ENCODE assay signal across 8 cellular contexts in genomic region chr1:41382531-41383090, GRCh38. TPM values are rescaled to one million over a fixed set of nuclear protein-coding genes. Genes with fewer than 3 reads are reported as not detected.
DNase-seq lines count a peak whose midpoint lies in the region; ATAC-seq and TF ChIP-seq lines count a peak whose summit lies in the region.

No MANE protein-coding gene starts in this region.

- H3K36me3 Mint-ChIP-seq in endothelial cell (ENCODE audit: low read depth, unreplicated experiment) = peaks cover 13% of the 10 kb centered on the region

- peaks cover 34% of the 10 kb centered on the region for H3K27me3 Mint-ChIP-seq in endothelial cell (ENCODE audit: unreplicated experiment)

- CTCF ChIA-PET in AG04450 (lab: Charles Lee) = no interaction called here

- H3K9me3 Mint-ChIP-seq in endothelial cell (ENCODE audit: unreplicated experiment) = no peaks in the 10 kb centered on the region

- H3K27ac ChIP-seq in AG04450 (ENCODE audit: low read depth, low read length) = no peak overlapping the region

- peaks cover 59% of the 10 kb centered on the region for H3K27me3 ChIP-seq in AG04450 (ENCODE audit: control insufficient read depth, insufficient read depth, low read length)
- no peaks in the 10 kb centered on the region for H3K27me3 ChIP-seq in MG63

- no peak overlapping the region for H3K4me3 Mint-ChIP-seq in endothelial cell (ENCODE audit: unreplicated experiment)

- H3K4me1 Mint-ChIP-seq in endothelial cell (ENCODE audit: unreplicated experiment) = peaks cover 4% of the 10 kb centered on the region

- H3K9me3 ChIP-seq in AG04450 (ENCODE audit: control insufficient read depth, insufficient read depth, low read length) (no peaks in the 10 kb centered on the region; the same call in 1 of the 2 replicates), MG63 (no peaks in the 10 kb centered on the region)

- TF ChIP-seq CTCF in AG04450 (IDR thresholded peaks at IDR 0.05; ENCODE audit: low read depth, low read length) (no peak), endothelial cell (IDR thresholded peaks at IDR 0.05; ENCODE audit: unreplicated experiment) (no peak)

- H3K4me3 ChIP-seq in AG04450 (ENCODE audit: low read depth, low read length) (peak overlapping the region; percentile 48), MG63 (peak overlapping the region; percentile 55)

- no peak for ATAC-seq in GM18907 (IDR thresholded peaks at IDR 0.05; ENCODE audit: unreplicated experiment)

- H3K36me3 ChIP-seq in MG63 = peaks cover 10% of the 10 kb centered on the region

- H3K27ac Mint-ChIP-seq in endothelial cell (ENCODE audit: unreplicated experiment) = no peak overlapping the region

- POLR2A ChIA-PET in AG04450 (lab: Yijun Ruan, JAX) = interaction anchor here (0.7 kb wide), 1 partner anchor 227 kb away, joined by 6 read pairs; no protein-coding TSS in a partner anchor

- no peak for DNase-seq in AG04450 (ENCODE audit: low read depth, low spot score)
- peak; percentile 83 for DNase-seq in MG63
- DNase-seq in ecto neural progenitor cell (ENCODE audit: low spot score) = peak; percentile 62
- peak; percentile 40 for DNase-seq in mucosa of gallbladder (ENCODE audit: low spot score)
- no peak for DNase-seq in Kasumi-1 (lab: John Stamatoyannopoulos, UW)
- DNase-seq in endothelial cell (ENCODE audit: low spot score) = no peak
- no peak for DNase-seq in DMS153 treated with DMSO at 0.1 percent for 48 hours (lab: John Stamatoyannopoulos, UW; ENCODE audit: unreplicated experiment)

RNA-seq across cellular contexts. Expression of gene FOXO6, which starts 21.4 kb away (rescaled TPM):
- polyA plus RNA-seq in AG04450 (2011; rRNA removed) = not detected in 2 replicates
- polyA minus RNA-seq in AG04450 (2011; rRNA and poly(A)+ RNA removed) = not detected in 2 replicates
- total RNA-seq in MG63 (2014; rRNA removed; shearing (Covaris generic); ENCODE audit: low replicate concordance) = not detected in 2 replicates
- total RNA-seq in mucosa of gallbladder = 10.0 TPM
- 0.23 TPM for total RNA-seq in endothelial cell (ENCODE audit: unreplicated experiment)

Comparison
In these comparisons a context has a peak if more than half of its experiments do, and no peak if none do; other contexts are left out.
1. DNase-seq: peak in MG63 (single experiment), ecto neural progenitor cell (single experiment) and mucosa of gallbladder (single experiment); none in AG04450 (single experiment), Kasumi-1 (0 of 2), endothelial cell (single experiment) and DMS153 treated with DMSO at 0.1 percent for 48 hours (single experiment).